In the genomic region with DNA sequence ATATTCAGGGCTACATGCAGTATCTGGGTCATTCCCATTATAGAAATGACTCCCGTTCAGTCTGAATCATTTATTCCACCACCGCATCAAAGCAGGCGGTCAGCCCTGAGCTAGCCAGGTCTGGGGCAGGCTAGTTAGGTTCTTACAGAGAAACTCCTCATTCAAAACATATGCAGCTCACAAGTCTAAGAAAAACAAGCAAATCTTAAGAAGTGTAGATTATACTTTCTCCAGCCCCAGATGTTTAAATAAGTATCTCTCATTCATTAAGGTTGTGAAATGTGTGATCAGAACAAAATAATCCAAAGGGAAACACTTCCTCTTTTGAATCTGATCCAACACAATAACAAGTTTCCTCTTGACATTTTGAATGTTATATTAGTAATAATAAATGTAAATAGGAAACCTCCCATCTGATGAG, we compare ENCODE assay signal across 8 cellular contexts.
DNase-seq lines count a peak whose midpoint lies in the region; ATAC-seq and FAIRE-seq lines count a peak whose summit lies in the region.

No MANE protein-coding gene starts in this region.

- peak overlapping the region; percentile 89 for H3K4me3 Mint-ChIP-seq in activated T-helper 17 cell treated with anti-CD3 and anti-CD28 coated beads, Interleukin-2, amount 50 U/mL, for 72 hours
- peak overlapping the region; percentile 14 to 94 (median 57) for H3K4me3 Mint-ChIP-seq in immature natural killer cell
- H3K4me3 Mint-ChIP-seq in stimulated activated effector memory CD8-positive, alpha-beta T cell treated with anti-CD3 and anti-CD28 coated beads, Interleukin-12 subunit alpha, Interleukin-12 subunit beta, amount 100 ng/mL, for 72 hours = peak overlapping the region; percentile 79

- DNase-seq in immature natural killer cell = no peak
- DNase-seq in stimulated activated effector memory CD8-positive, alpha-beta T cell treated with anti-CD3 and anti-CD28 coated beads, Interleukin-12 subunit alpha, Interleukin-12 subunit beta, amount 100 ng/mL, for 72 hours (ENCODE audit: low spot score in 2 of 2) = no peak
- DNase-seq in cerebellum (ENCODE audit: low spot score) = no peak
- no peak for DNase-seq in frontal cortex (ENCODE audit: low spot score in 2 of 2)

- no peaks in the 10 kb centered on the region for H3K9me3 Mint-ChIP-seq in activated T-helper 17 cell treated with anti-CD3 and anti-CD28 coated beads, Interleukin-2, amount 50 U/mL, for 72 hours
- peaks cover 0 to 5% (median 0%) of the 10 kb centered on the region in 6 donors for H3K9me3 Mint-ChIP-seq in immature natural killer cell
- H3K9me3 Mint-ChIP-seq in stimulated activated effector memory CD8-positive, alpha-beta T cell treated with anti-CD3 and anti-CD28 coated beads, Interleukin-12 subunit alpha, Interleukin-12 subunit beta, amount 100 ng/mL, for 72 hours = no peaks in the 10 kb centered on the region

- peaks cover 62% of the 10 kb centered on the region for H3K36me3 Mint-ChIP-seq in activated T-helper 17 cell treated with anti-CD3 and anti-CD28 coated beads, Interleukin-2, amount 50 U/mL, for 72 hours (ENCODE audit: low read depth)
- H3K36me3 Mint-ChIP-seq in immature natural killer cell = no peaks in the 10 kb centered on the region
- H3K36me3 Mint-ChIP-seq in stimulated activated effector memory CD8-positive, alpha-beta T cell treated with anti-CD3 and anti-CD28 coated beads, Interleukin-12 subunit alpha, Interleukin-12 subunit beta, amount 100 ng/mL, for 72 hours = peaks cover 58% of the 10 kb centered on the region

- H3K27ac Mint-ChIP-seq in activated T-helper 17 cell treated with anti-CD3 and anti-CD28 coated beads, Interleukin-2, amount 50 U/mL, for 72 hours = peak overlapping the region; percentile 99
- peak overlapping the region in 2 of 6 donors; percentile 11 to 49 for H3K27ac Mint-ChIP-seq in immature natural killer cell
- H3K27ac Mint-ChIP-seq in stimulated activated effector memory CD8-positive, alpha-beta T cell treated with anti-CD3 and anti-CD28 coated beads, Interleukin-12 subunit alpha, Interleukin-12 subunit beta, amount 100 ng/mL, for 72 hours = peak overlapping the region; percentile 94

- no peaks in the 10 kb centered on the region for H3K27me3 Mint-ChIP-seq in activated T-helper 17 cell treated with anti-CD3 and anti-CD28 coated beads, Interleukin-2, amount 50 U/mL, for 72 hours
- peaks cover 0 to 6% (median 0%) of the 10 kb centered on the region in 3 donors for H3K27me3 Mint-ChIP-seq in immature natural killer cell (ENCODE audit: low read depth in 3 of 3)

- peaks cover 27% of the 10 kb centered on the region for H3K4me1 Mint-ChIP-seq in activated T-helper 17 cell treated with anti-CD3 and anti-CD28 coated beads, Interleukin-2, amount 50 U/mL, for 72 hours
- peaks cover 26 to 47% of the 10 kb centered on the region in 2 donors for H3K4me1 Mint-ChIP-seq in immature natural killer cell
- peaks cover 55% of the 10 kb centered on the region for H3K4me1 Mint-ChIP-seq in stimulated activated effector memory CD8-positive, alpha-beta T cell treated with anti-CD3 and anti-CD28 coated beads, Interleukin-12 subunit alpha, Interleukin-12 subunit beta, amount 100 ng/mL, for 72 hours

- H3K36me3 ChIP-seq in KOPT-K1 (ENCODE audit: insufficient read depth, low read length) = no peaks in the 10 kb centered on the region

- FAIRE-seq in frontal cortex (lab: Jason Lieb, UNC) = no peak

- no peaks in the 10 kb centered on the region for H3K9me3 ChIP-seq in KOPT-K1 (ENCODE audit: insufficient read depth, low read length, poor library complexity, severe bottlenecking)

- peak overlapping the region; percentile 83 for H3K27ac ChIP-seq in KOPT-K1 (ENCODE audit: low read depth, low read length, poor library complexity, severe bottlenecking)

- peak; percentile 44 for ATAC-seq in activated T-helper 17 cell treated with anti-CD3 and anti-CD28 coated beads, Interleukin-2, amount 50 U/mL, for 72 hours (replicated peaks)
- ATAC-seq in stimulated activated effector memory CD8-positive, alpha-beta T cell treated with anti-CD3 and anti-CD28 coated beads, Interleukin-12 subunit alpha, Interleukin-12 subunit beta, amount 100 ng/mL, for 72 hours = peak; percentile 54
- ATAC-seq in GM18907 (IDR thresholded peaks at IDR 0.05; ENCODE audit: unreplicated experiment) = no peak
- ATAC-seq in GM21526 (IDR thresholded peaks at IDR 0.05; ENCODE audit: low FRiP score, unreplicated experiment) = no peak

Comparison
In these comparisons a context has a peak if more than half of its experiments do, and no peak if none do; other contexts are left out.
1. ATAC-seq: peak in activated T-helper 17 cell treated with anti-CD3 and anti-CD28 coated beads, Interleukin-2, amount 50 U/mL, for 72 hours (single experiment) and stimulated activated effector memory CD8-positive, alpha-beta T cell treated with anti-CD3 and anti-CD28 coated beads, Interleukin-12 subunit alpha, Interleukin-12 subunit beta, amount 100 ng/mL, for 72 hours (single experiment); none in GM18907 (single experiment) and GM21526 (single experiment).
2. Peak in every context shown above with its lines, with median percentiles within 50 percentile points of each other: H3K4me3 Mint-ChIP-seq.